20 cellular contexts compared by ENCODE assay signal in the genomic region with DNA sequence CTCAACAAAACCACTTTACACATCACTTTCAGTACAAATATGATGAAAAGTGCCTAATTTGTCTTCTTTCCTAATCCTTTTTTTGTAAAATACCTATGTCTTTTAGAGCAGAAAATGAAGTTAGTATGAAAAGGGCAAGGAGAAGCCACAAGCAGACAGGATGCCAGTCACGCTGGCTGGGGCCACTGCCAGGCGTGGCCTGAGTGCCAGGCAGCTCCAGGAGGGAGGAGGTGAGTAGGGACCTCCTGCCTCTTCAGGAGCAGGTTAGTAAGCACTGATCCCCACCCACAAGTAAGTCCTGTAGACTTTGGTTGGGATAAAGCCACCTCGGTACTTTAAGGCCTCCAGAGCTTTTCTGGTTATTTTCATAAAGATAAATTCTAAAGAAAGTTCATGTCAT.
A peak's percentile ranks its signal among the peaks of the same experiment; 100 is the strongest.
DNase-seq lines count a peak whose midpoint lies in the region; ATAC-seq and TF ChIP-seq lines count a peak whose summit lies in the region.
"Had no signal": no experiment of that assay in that cellular context is flagged by ENCODE, and none has a peak within 500 bp of the region (broad histone marks: within the 10 kb centered on the region; RNA-seq: fewer than 3 reads in every experiment).

No MANE protein-coding gene starts in this region.

- H3K4me3 ChIP-seq in right cardiac atrium (ENCODE audit: low read length) (no peak overlapping the region), MG63 (no peak overlapping the region)
- H3K4me3 ChIP-seq: A549; BLaER1 treated with 17β-estradiol and CSF1 and Interleukin-3, amounts not matched to agents 10 nM and 100 nM had no signal

- H3K36me3 ChIP-seq in MG63, result no peaks in the 10 kb centered on the region
- H3K36me3 ChIP-seq: BLaER1 treated with 17β-estradiol and CSF1 and Interleukin-3, amounts not matched to agents 10 nM and 100 nM had no signal

- no peak overlapping the region for H3K27ac ChIP-seq in right cardiac atrium (ENCODE audit: low read length)
- H3K27ac ChIP-seq: 22Rv1; A549; BLaER1 treated with 17β-estradiol and CSF1 and Interleukin-3, amounts not matched to agents 10 nM and 100 nM; C4-2B had no signal

- no peak for TF ChIP-seq CTCF in nephron (IDR thresholded peaks at IDR 0.05; ENCODE audit: unreplicated experiment in 3 of 3)

- DNase-seq in Right ventricle myocardium superior (no peak), right cardiac atrium (no peak), left ventricle myocardium superior (peak; percentile 57), Right ventricle myocardium inferior (ENCODE audit: missing footprints) (no peak), MG63 (peak; percentile 24), SHP77 (lab: John Stamatoyannopoulos, UW) (no peak), HuH-7.5 (ENCODE audit: low spot score) (no peak)
- DNase-seq: AML-193; Caco-2; Calu3; CD4-positive, alpha-beta T cell; CD8-positive, alpha-beta T cell; DMS79 treated with DMSO at 0.1 percent for 48 hours; GF-D8 had no signal

- H3K4me1 Mint-ChIP-seq in nephron, result peaks cover 15% of the 10 kb centered on the region
- H3K4me1 Mint-ChIP-seq: B cell had no signal

- H3K9me3 ChIP-seq in right cardiac atrium (ENCODE audit: control insufficient read depth, low read length) (no peaks in the 10 kb centered on the region), MG63 (no peaks in the 10 kb centered on the region)
- H3K9me3 ChIP-seq: A549, Caco-2 had no signal

- H3K27me3 ChIP-seq in right cardiac atrium (ENCODE audit: control insufficient read depth, insufficient read depth) (no peaks in the 10 kb centered on the region), MG63 (no peaks in the 10 kb centered on the region)
- H3K27me3 ChIP-seq: BLaER1 treated with 17β-estradiol and CSF1 and Interleukin-3, amounts not matched to agents 10 nM and 100 nM had no signal

- peak; percentile 66 for ATAC-seq in Right ventricle myocardium superior (ENCODE audit: poor library complexity)
- no peak for ATAC-seq in right cardiac atrium
- peak; percentile 51 for ATAC-seq in left ventricle myocardium superior
- no peak for ATAC-seq in Right ventricle myocardium inferior
- ATAC-seq: A549; CD8-positive, alpha-beta T cell had no signal

- no peaks in the 10 kb centered on the region for H3K9me3 Mint-ChIP-seq in nephron
- H3K9me3 Mint-ChIP-seq: CD8-positive, alpha-beta T cell had no signal

- H3K36me3 Mint-ChIP-seq in nephron (ENCODE audit: low read depth), result no peaks in the 10 kb centered on the region
- H3K36me3 Mint-ChIP-seq: CD8-positive, alpha-beta T cell had no signal

- H3K27ac Mint-ChIP-seq in nephron, result peak overlapping the region in 2 of 3 experiments; percentile 5 to 6
- H3K27ac Mint-ChIP-seq: B cell; CD4-positive, alpha-beta T cell; CD8-positive, alpha-beta T cell had no signal

- no peaks in the 10 kb centered on the region for H3K4me1 ChIP-seq in right cardiac atrium (ENCODE audit: control insufficient read depth, insufficient read depth, low read length)
- H3K4me1 ChIP-seq: A549, Caco-2 had no signal

- intact Hi-C loops in Right ventricle myocardium superior (cut with DNase I) (no loop called here), right cardiac atrium (cut with DNase I) (no loop called here), left ventricle myocardium superior (cut with micrococcal nuclease) (no loop called here), Right ventricle myocardium inferior (cut with DNase I) (no loop called here)

- 84% methylated on average over 3 of the region's 3 CpGs for WGBS in right cardiac atrium

- H3K27me3 Mint-ChIP-seq in nephron (ENCODE audit: low read depth), result peaks cover 9% of the 10 kb centered on the region

- H3K4me3 Mint-ChIP-seq in nephron, result no peak overlapping the region
- H3K4me3 Mint-ChIP-seq: B cell; CD4-positive, alpha-beta T cell; CD8-positive, alpha-beta T cell had no signal

Comparison
In these comparisons a context has a peak if more than half of its experiments do, and no peak if none do; other contexts are left out.
1. ATAC-seq: peak in Right ventricle myocardium superior (single experiment) and left ventricle myocardium superior (single experiment); none in right cardiac atrium (0 of 2) and Right ventricle myocardium inferior (single experiment).
2. DNase-seq: peak in left ventricle myocardium superior (single experiment) and MG63 (single experiment); none in Right ventricle myocardium superior (single experiment), right cardiac atrium (0 of 3), Right ventricle myocardium inferior (single experiment), SHP77 (0 of 2) and HuH-7.5 (single experiment).